In genomic region chr1:21604208-21604957, GRCh38 we compare ENCODE assay signal across 23 cellular contexts.
DNase-seq lines count a peak whose midpoint lies in the region; ATAC-seq and TF ChIP-seq lines count a peak whose summit lies in the region.
"Had no signal": no experiment of that assay in that cellular context is flagged by ENCODE, and none has a peak within 500 bp of the region (broad histone marks: within the 10 kb centered on the region; RNA-seq: fewer than 3 reads in every experiment).

No MANE protein-coding gene starts in this region.

- no peak for TF ChIP-seq POLR2A in IMR-90 (IDR thresholded peaks at IDR 0.05; ENCODE audit: low read depth, low read length)

- POLR2A ChIA-PET in IMR-90 (lab: Charles Lee; ENCODE audit: unreplicated experiment) (no interaction called here), RWPE1 (lab: Yijun Ruan, JAX; ENCODE audit: low non-redundant PET) (no interaction called here)

- no peak overlapping the region for H4K91ac ChIP-seq in IMR-90 (ENCODE audit: insufficient read depth, low read depth, low read length)

- no peak overlapping the region for H3K4me2 ChIP-seq in IMR-90 (ENCODE audit: low read depth, low read length)
- H3K4me2 ChIP-seq in neural progenitor cell, result no peak overlapping the region

- no peak overlapping the region for H3K56ac ChIP-seq in IMR-90 (ENCODE audit: extremely low read depth, insufficient read depth, low read length)

- in situ Hi-C loops in IMR-90 (cut with MboI; ENCODE audit: low sequenced_read_pairs), result no loop called here
- in situ Hi-C loops in G401 (cut with HindIII; ENCODE audit: low sequenced_read_pairs), result no loop called here

- H3K4me1 ChIP-seq in IMR-90 (ENCODE audit: control insufficient read depth, insufficient read depth, low read length) (peaks cover 3% of the 10 kb centered on the region; the same call in 1 of the 2 replicates), neural progenitor cell (peaks cover 5% of the 10 kb centered on the region)
- H3K4me1 ChIP-seq: left ventricle myocardium inferior, pancreas, right atrium auricular region, testis had no signal

- H3K4me3 ChIP-seq in IMR-90 (ENCODE audit: insufficient read depth, low read depth, low read length) (no peak overlapping the region), neural progenitor cell (no peak overlapping the region)
- H3K4me3 ChIP-seq: body of pancreas, left ventricle myocardium inferior, pancreas, right atrium auricular region, testis had no signal

- dilution Hi-C loops in IMR-90 (cut with HindIII; ENCODE audit: low sequenced_read_pairs, unreplicated experiment), result no loop called here

- H3K23ac ChIP-seq in IMR-90 (ENCODE audit: low read depth, low read length), result no peak overlapping the region

- TF ChIP-seq CTCF in IMR-90 (conservative IDR thresholded peaks at IDR 0.05; ENCODE audit: low read depth, low read length) (no peak), brain (conservative IDR thresholded peaks at IDR 0.05) (no peak), neural progenitor cell (IDR thresholded peaks at IDR 0.05) (no peak), RWPE1 (conservative IDR thresholded peaks at IDR 0.05; ENCODE audit: low read depth) (no peak)

- H3K27ac ChIP-seq in IMR-90 (ENCODE audit: insufficient read depth, low read length) (no peak overlapping the region), neural progenitor cell (no peak overlapping the region), RWPE1 (no peak overlapping the region)
- H3K27ac ChIP-seq: body of pancreas, left ventricle myocardium inferior, pancreas, right atrium auricular region, testis, VCaP had no signal

- ATAC-seq in IMR-90 (ENCODE audit: low read depth), result no peak
- ATAC-seq: body of pancreas; natural killer cell; pancreas; stimulated activated memory B cell treated with anti-CD40 and anti-IgM and Interleukin-4, amounts not matched to agents 10 μg/mL and 1 μg/mL and 100 μg/mL, for 72 hours had no signal

- H3K27me3 Mint-ChIP-seq in brain, result peaks cover 4% of the 10 kb centered on the region
- no peaks in the 10 kb centered on the region for H3K27me3 Mint-ChIP-seq in neural progenitor cell (ENCODE audit: insufficient read depth, low read depth)

- H3K9me3 ChIP-seq in IMR-90 (ENCODE audit: control insufficient read depth, insufficient read depth, low read length) (no peaks in the 10 kb centered on the region), neural progenitor cell (ENCODE audit: low read depth) (no peaks in the 10 kb centered on the region)
- H3K9me3 ChIP-seq: body of pancreas, left ventricle myocardium inferior, pancreas, right atrium auricular region, testis had no signal

- H3K27me3 ChIP-seq in IMR-90 (ENCODE audit: control insufficient read depth, insufficient read depth, low read length) (peaks cover 43% of the 10 kb centered on the region), neural progenitor cell (no peaks in the 10 kb centered on the region)
- H3K27me3 ChIP-seq: body of pancreas, pancreas, right atrium auricular region, testis had no signal

- CTCF ChIA-PET in IMR-90 (lab: Yijun Ruan, JAX) (no interaction called here), RWPE1 (lab: Yijun Ruan, JAX) (interaction anchor here (0.6 kb wide), 1 partner anchor 78 kb away, joined by 3 read pairs; no protein-coding TSS in a partner anchor)

- H3F3A ChIP-seq in neural progenitor cell (ENCODE audit: low read depth), result peaks cover 6% of the 10 kb centered on the region

- no peak overlapping the region for H4K5ac ChIP-seq in IMR-90 (ENCODE audit: low read depth, low read length)

- H3K4ac ChIP-seq in IMR-90 (ENCODE audit: low read depth, low read length), result no peak overlapping the region

- H3K79me2 ChIP-seq in neural progenitor cell (ENCODE audit: low read depth), result no peaks in the 10 kb centered on the region

- H3K18ac ChIP-seq in IMR-90 (ENCODE audit: low read depth, low read length), result no peak overlapping the region

- no peak overlapping the region for H3K14ac ChIP-seq in IMR-90 (replicated peaks; ENCODE audit: low read depth, low read length)

- H2BK20ac ChIP-seq in IMR-90 (ENCODE audit: low read depth, low read length), result no peak overlapping the region

- peaks cover 21% of the 10 kb centered on the region for H3K4me1 Mint-ChIP-seq in brain
- H3K4me1 Mint-ChIP-seq in neural progenitor cell, result peaks cover 30% of the 10 kb centered on the region

- TF ChIP-seq RAD21 in IMR-90 (IDR thresholded peaks at IDR 0.05; ENCODE audit: low read length), result no peak

- no peaks in the 10 kb centered on the region for H3K79me1 ChIP-seq in IMR-90 (ENCODE audit: low read depth in 1 of 2, low read length in 2 of 2)

- peak; percentile 55 for DNase-seq in Daoy (ENCODE audit: low read depth)
- DNase-seq in IMR-90, result peak; percentile 38
- no peak for DNase-seq in neural progenitor cell (ENCODE audit: low spot score)
- DNase-seq in G401 (ENCODE audit: low spot score), result no peak
- DNase-seq in activated CD4-positive, alpha-beta T cell treated with anti-CD3 and anti-CD28 coated beads for 4 hours, result no peak
- DNase-seq in medulla oblongata (ENCODE audit: extremely low spot score), result no peak
- no peak for DNase-seq in RWPE1 (ENCODE audit: low spot score)
- DNase-seq: activated CD4-positive, alpha-beta T cell treated with anti-CD3 and anti-CD28 coated beads, Interleukin-2, amount 50 U/mL, for 1 hour; body of pancreas; DMS 273 treated with DMSO at 0.1 percent for 48 hours; effector CD4-positive, alpha-beta T cell; left ventricle myocardium inferior; natural killer cell; NCI-H2171; NCI-H526 treated with DMSO at 0.1 percent for 48 hours; stimulated activated CD4-positive, alpha-beta T cell treated with anti-CD3 and anti-CD28 coated beads, Interleukin-4, amount 100 ng/mL, for 1 hour; testis had no signal

- peaks cover 3% of the 10 kb centered on the region; the same call in 1 of the 2 replicates for H3K9me1 ChIP-seq in IMR-90 (ENCODE audit: insufficient read depth, low read length)

- intact Hi-C loops in IMR-90 (cut with micrococcal nuclease), result no loop called here

- no peaks in the 10 kb centered on the region for H3K36me3 ChIP-seq in IMR-90 (ENCODE audit: control insufficient read depth, insufficient read depth, low read length)
- no peaks in the 10 kb centered on the region for H3K36me3 ChIP-seq in neural progenitor cell
- H3K36me3 ChIP-seq: left ventricle myocardium inferior, right atrium auricular region had no signal

- H3K27ac Mint-ChIP-seq in brain (peak overlapping the region in 3 of 5 experiments; percentile 1 to 25 (median 11)), neural progenitor cell (peak overlapping the region; percentile 23)
- H3K27ac Mint-ChIP-seq: natural killer cell; stimulated activated memory B cell treated with anti-CD40 and anti-IgM and Interleukin-4, amounts not matched to agents 10 μg/mL and 1 μg/mL and 100 μg/mL, for 72 hours; T-helper 2 cell treated with Interferon-gamma antibody and Interleukin-4, amounts not matched to agents 5 μg/mL and 100 μg/mL, for 36 hours had no signal

- H4K8ac ChIP-seq in IMR-90 (ENCODE audit: low read depth in 2 of 2, low read length in 2 of 2), result no peak overlapping the region

- H3K4me3 Mint-ChIP-seq in brain, result no peak overlapping the region
- H3K4me3 Mint-ChIP-seq in neural progenitor cell, result no peak overlapping the region
- H3K4me3 Mint-ChIP-seq: natural killer cell; stimulated activated memory B cell treated with anti-CD40 and anti-IgM and Interleukin-4, amounts not matched to agents 10 μg/mL and 1 μg/mL and 100 μg/mL, for 72 hours; T-helper 2 cell treated with Interferon-gamma antibody and Interleukin-4, amounts not matched to agents 5 μg/mL and 100 μg/mL, for 36 hours had no signal

- H2AFZ ChIP-seq in IMR-90 (replicated peaks; ENCODE audit: low read length, poor library complexity) (peak overlapping the region; percentile 32), neural progenitor cell (replicated peaks) (no peak overlapping the region)

- H4K20me1 ChIP-seq in IMR-90 (ENCODE audit: insufficient read depth, low read length) (no peaks in the 10 kb centered on the region), neural progenitor cell (ENCODE audit: low read depth) (no peaks in the 10 kb centered on the region)

- no peak overlapping the region for H2BK120ac ChIP-seq in IMR-90 (ENCODE audit: low read depth, low read length)

- BruUV-seq in IMR-90 (replicated peaks; lab: Mats Ljungman, UMichigan), result no TSS peak

- no peak overlapping the region for H2BK5ac ChIP-seq in IMR-90 (ENCODE audit: low read depth, low read length, poor library complexity, severe bottlenecking)

- H3K9ac ChIP-seq in IMR-90 (ENCODE audit: low read depth, low read length) (no peak overlapping the region), neural progenitor cell (no peak overlapping the region)

- no peak overlapping the region for H2BK15ac ChIP-seq in IMR-90 (ENCODE audit: low read depth, low read length)

- H3K36me3 Mint-ChIP-seq in brain (no peaks in the 10 kb centered on the region), neural progenitor cell (no peaks in the 10 kb centered on the region)
- H3K36me3 Mint-ChIP-seq: natural killer cell; stimulated activated memory B cell treated with anti-CD40 and anti-IgM and Interleukin-4, amounts not matched to agents 10 μg/mL and 1 μg/mL and 100 μg/mL, for 72 hours had no signal

- 82 to 100% methylated on average over 1 to 10 of the region's 12 CpGs for WGBS in IMR-90 (ENCODE audit: extremely low coverage in 2 of 2, insufficient read length in 1 of 2), 2 experiments

- no peak overlapping the region for H2AK5ac ChIP-seq in IMR-90 (ENCODE audit: low read depth, low read length)

- H2AK9ac ChIP-seq in IMR-90 (replicated peaks; ENCODE audit: low read depth, low read length, poor library complexity), result no peak overlapping the region

- H3K9me3 Mint-ChIP-seq in brain (no peaks in the 10 kb centered on the region), neural progenitor cell (no peaks in the 10 kb centered on the region)
- H3K9me3 Mint-ChIP-seq: natural killer cell; T-helper 2 cell treated with Interferon-gamma antibody and Interleukin-4, amounts not matched to agents 5 μg/mL and 100 μg/mL, for 36 hours had no signal

TF ChIP-seq in IMR-90, 13 proteins besides CTCF, POLR2A, EP300 and RAD21:
- no peak for TF ChIP-seq CHD1 (IDR thresholded peaks at IDR 0.05; ENCODE audit: low read depth, low read length)
- peak; percentile 83 for TF ChIP-seq USF2 (IDR thresholded peaks at IDR 0.05; ENCODE audit: low read depth, low read length)

Comparison
In these comparisons a context has a peak if more than half of its experiments do, and no peak if none do; other contexts are left out.
1. DNase-seq: peak in Daoy (single experiment) and IMR-90 (single experiment); none in neural progenitor cell (single experiment), G401 (single experiment), activated CD4-positive, alpha-beta T cell treated with anti-CD3 and anti-CD28 coated beads for 4 hours (0 of 2), medulla oblongata (single experiment) and RWPE1 (single experiment).